ENCODE assay signal across 9 cellular contexts in genomic region chr6:89413006-89413400, GRCh38. TPM values are rescaled to one million over a fixed set of nuclear protein-coding genes. Genes with fewer than 3 reads are reported as not detected.
DNase-seq lines count a peak whose midpoint lies in the region; ATAC-seq and TF ChIP-seq lines count a peak whose summit lies in the region.
"Had no signal": no experiment of that assay in that cellular context is flagged by ENCODE, and none has a peak within 500 bp of the region (broad histone marks: within the 10 kb centered on the region; RNA-seq: fewer than 3 reads in every experiment).

No MANE protein-coding gene starts in this region.

- H3K4me2 ChIP-seq in Karpas-422 (ENCODE audit: low read depth, low read length, poor library complexity, severe bottlenecking), result no peak overlapping the region

- no peak for DNase-seq in Caco-2
- no peak for DNase-seq in NB4 (ENCODE audit: low read depth)
- no peak for DNase-seq in effector memory CD8-positive, alpha-beta T cell
- DNase-seq in occipital lobe (lab: John Stamatoyannopoulos, UW), result peak; percentile 14
- DNase-seq in omental fat pad (ENCODE audit: low spot score), result no peak
- DNase-seq in SKM-1 treated with dmso at 0.1 percent for 144 hours (lab: John Stamatoyannopoulos, UW; ENCODE audit: unreplicated experiment), result no peak
- no peak for DNase-seq in Karpas-422

- no peaks in the 10 kb centered on the region for H3K9me3 Mint-ChIP-seq in Caco-2 (ENCODE audit: unreplicated experiment)
- no peaks in the 10 kb centered on the region for H3K9me3 Mint-ChIP-seq in effector memory CD8-positive, alpha-beta T cell

- H3K9me3 ChIP-seq in Caco-2 (no peaks in the 10 kb centered on the region), Karpas-422 (ENCODE audit: low read length) (no peaks in the 10 kb centered on the region)
- H3K9me3 ChIP-seq: SJSA1 had no signal

- H3K9me2 ChIP-seq in Karpas-422 (replicated peaks; ENCODE audit: insufficient read depth, low read length), result no peaks in the 10 kb centered on the region

- intact Hi-C loops in Caco-2 (cut with micrococcal nuclease; ENCODE audit: unreplicated experiment), result loop anchor here (5.0 kb wide), 1 partner anchor 36 kb away; no protein-coding TSS in a partner anchor

- no peaks in the 10 kb centered on the region for H3K36me3 ChIP-seq in Caco-2 (ENCODE audit: control insufficient read depth, insufficient read depth, low read length)
- no peaks in the 10 kb centered on the region for H3K36me3 ChIP-seq in Karpas-422 (ENCODE audit: insufficient read depth, low read length)
- H3K36me3 ChIP-seq: SJSA1 had no signal

- no peak overlapping the region for H3K27ac Mint-ChIP-seq in Caco-2 (ENCODE audit: unreplicated experiment)
- peak overlapping the region in 1 of 2 donors; percentile 90 for H3K27ac Mint-ChIP-seq in effector memory CD8-positive, alpha-beta T cell

- peaks cover 48% of the 10 kb centered on the region for H4K20me1 ChIP-seq in Karpas-422 (ENCODE audit: insufficient read depth, low read depth, low read length)

- no peak for ATAC-seq in effector memory CD8-positive, alpha-beta T cell (replicated peaks)
- ATAC-seq in omental fat pad (ENCODE audit: low FRiP score) (no peak), HG03097 (IDR thresholded peaks at IDR 0.05; ENCODE audit: low FRiP score, unreplicated experiment) (no peak)

- H3K27me3 Mint-ChIP-seq in Caco-2 (ENCODE audit: insufficient read depth, unreplicated experiment), result peaks cover 14% of the 10 kb centered on the region
- H3K27me3 Mint-ChIP-seq in effector memory CD8-positive, alpha-beta T cell, result peaks cover 26 to 40% of the 10 kb centered on the region in 2 donors

- no peaks in the 10 kb centered on the region for H3K79me2 ChIP-seq in Karpas-422 (ENCODE audit: low read length)

- TF ChIP-seq POLR2A in NB4 (IDR thresholded peaks at IDR 0.05; ENCODE audit: extremely low read depth, insufficient read length), result no peak

- no peaks in the 10 kb centered on the region for H3K27me3 ChIP-seq in Caco-2 (replicated peaks; ENCODE audit: control insufficient read depth, insufficient read depth, low read length)
- H3K27me3 ChIP-seq in Karpas-422 (ENCODE audit: low read length), result no peaks in the 10 kb centered on the region

- no peak overlapping the region for H3K9ac ChIP-seq in Karpas-422 (ENCODE audit: low read length)

- no peaks in the 10 kb centered on the region for H3K4me1 Mint-ChIP-seq in Caco-2 (ENCODE audit: low read depth, unreplicated experiment)
- H3K4me1 Mint-ChIP-seq in effector memory CD8-positive, alpha-beta T cell (ENCODE audit: low read depth in 2 of 2), result peaks cover 3 to 10% of the 10 kb centered on the region in 2 donors

- no peak overlapping the region for H2AFZ ChIP-seq in Karpas-422 (ENCODE audit: low read length)

- CTCF ChIA-PET in Caco-2 (lab: Charles Lee), result interaction anchor here (1.0 kb wide), 1 partner anchor 41 kb away, joined by 3 read pairs; no protein-coding TSS in a partner anchor

- peak overlapping the region; percentile 84 for H3K4me3 ChIP-seq in Caco-2 (ENCODE audit: low read depth, low read length)
- H3K4me3 ChIP-seq in NB4 (ENCODE audit: low read depth, low read length), result peak overlapping the region; percentile 50
- H3K4me3 ChIP-seq in Karpas-422 (ENCODE audit: low read length), result no peak overlapping the region

- no peak overlapping the region for H3K27ac ChIP-seq in Karpas-422 (ENCODE audit: low read length)
- H3K27ac ChIP-seq: SJSA1 had no signal

- TF ChIP-seq CTCF in Caco-2 (IDR thresholded peaks at IDR 0.05; ENCODE audit: insufficient read depth in 1 of 2, low read depth in 1 of 2, low read length in 1 of 2, severe bottlenecking in 1 of 2, unreplicated experiment in 1 of 2) (no peak), NB4 (IDR thresholded peaks at IDR 0.05; ENCODE audit: low read depth, low read length) (no peak), omental fat pad (IDR thresholded peaks at IDR 0.05) (no peak)

- H3K36me3 Mint-ChIP-seq in Caco-2 (ENCODE audit: insufficient read depth, unreplicated experiment), result no peaks in the 10 kb centered on the region
- H3K36me3 Mint-ChIP-seq in effector memory CD8-positive, alpha-beta T cell (ENCODE audit: insufficient read depth), result peaks cover 3% of the 10 kb centered on the region

- no peaks in the 10 kb centered on the region for H3K4me1 ChIP-seq in Caco-2
- peaks cover 37% of the 10 kb centered on the region for H3K4me1 ChIP-seq in Karpas-422 (ENCODE audit: low read length)

- no TSS peak for BruUV-seq in Caco-2 (replicated peaks; lab: Mats Ljungman, UMichigan)

- H3K4me3 Mint-ChIP-seq in Caco-2 (ENCODE audit: unreplicated experiment), result peak overlapping the region; percentile 86
- H3K4me3 Mint-ChIP-seq in effector memory CD8-positive, alpha-beta T cell, result peak overlapping the region; percentile 95 to 96

- POLR2A ChIA-PET in Caco-2 (lab: Charles Lee), result interaction anchor here (0.5 kb wide), 1 partner anchor 19 kb away, joined by 3 read pairs; no protein-coding TSS in a partner anchor

RNA-seq across cellular contexts. Expression of gene RRAGD, which starts 0.9 kb away (rescaled TPM):
- total RNA-seq in Caco-2 (2022) (5.9 and 8.0 TPM in 2 replicates), occipital lobe (99.2 TPM), omental fat pad (10 to 100 TPM; 11.8 to 41.8 (median 16.5) TPM)
- total RNA-seq in Karpas-422 (2014; rRNA removed; shearing (Covaris generic); ENCODE audit: low replicate concordance), result 0.41 and 0.65 TPM in 2 replicates
- total RNA-seq: SJSA1 had no signal

RNA-seq across cellular contexts. Expression of gene ANKRD6, which starts 19.9 kb away (rescaled TPM):
- 20.5 and 25.6 TPM in 2 replicates for total RNA-seq in Caco-2 (2022)
- total RNA-seq in occipital lobe, result 33.8 TPM
- 10 to 100 TPM in 3 of 4 donors, 1 to 10 TPM in 1; 9.3 to 26.0 (median 12.4) TPM for total RNA-seq in omental fat pad
- total RNA-seq in Karpas-422 (2014; rRNA removed; shearing (Covaris generic); ENCODE audit: low replicate concordance), result not detected in 2 replicates

Comparison
In these comparisons a context has a peak if more than half of its experiments do, and no peak if none do; other contexts are left out.
1. RNA of gene ANKRD6, which starts 19.9 kb away (total RNA-seq): 33.8 TPM in occipital lobe (single experiment), 20.5 to 25.6 TPM in Caco-2 and 9.3 to 26.0 TPM in omental fat pad; not detected in Karpas-422; every median in the first group is over 10 times any median in the second.